In the genomic region with DNA sequence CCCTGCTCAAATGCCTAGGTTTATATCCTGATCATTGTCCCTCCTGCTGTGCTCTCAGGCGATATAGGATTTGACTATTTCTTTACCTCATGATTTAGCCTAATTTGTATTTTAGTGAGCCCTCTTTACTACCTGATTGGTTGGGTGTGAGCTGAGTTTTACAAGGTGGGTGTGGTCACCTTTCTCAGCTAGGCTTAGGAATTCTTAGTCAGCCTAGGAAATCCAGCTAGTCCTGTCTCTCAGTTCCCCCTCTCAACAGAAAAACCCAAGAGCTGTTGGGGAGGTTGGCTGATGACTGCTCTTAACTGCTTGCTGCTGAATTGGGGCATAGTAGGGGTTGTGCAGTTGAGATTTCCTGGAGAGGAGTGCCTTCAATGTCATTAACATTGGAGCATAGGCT, we compare ENCODE assay signal across 25 cellular contexts.
"Had no signal": no experiment of that assay in that cellular context is flagged by ENCODE, and none has a peak within 500 bp of the region (broad histone marks: within the 10 kb centered on the region; RNA-seq: fewer than 3 reads in every experiment).

No MANE protein-coding gene starts in this region.

- ATAC-seq: effector memory CD8-positive, alpha-beta T cell; gastrocnemius medialis; heart right ventricle; left cardiac atrium; left lung; left ventricle myocardium superior; lower lobe of right lung had no signal

- FAIRE-seq: endometrium, islet of Langerhans, keratinocyte had no signal

- H3K27ac ChIP-seq: colonic mucosa, esophagus squamous epithelium, gastrocnemius medialis, heart right ventricle, left lung, lower lobe of right lung had no signal

- H3K9me3 ChIP-seq: colonic mucosa, esophagus squamous epithelium, gastrocnemius medialis, heart right ventricle, lower lobe of right lung had no signal

- H3K36me3 ChIP-seq: colonic mucosa, esophagus squamous epithelium, gastrocnemius medialis, heart right ventricle, left lung, lower lobe of right lung had no signal

- H3K27me3 ChIP-seq: colonic mucosa, esophagus squamous epithelium, gastrocnemius medialis, heart right ventricle, left lung had no signal

- H3K9me3 Mint-ChIP-seq: memory B cell had no signal

- DNase-seq: colonic mucosa; cortex of kidney; effector CD8-positive, alpha-beta T cell; effector memory CD8-positive, alpha-beta T cell; endodermal cell; esophagus squamous epithelium; foreskin fibroblast; foreskin melanocyte; gastrocnemius medialis; glutamatergic neuron; head of caudate nucleus; heart right ventricle; hippocampal formation; left cardiac atrium; left lung; left ventricle myocardium superior; lower lobe of right lung; mesendoderm; midbrain; naive B cell had no signal

- H3K27me3 Mint-ChIP-seq: dendritic cell treated with granulocyte-macrophage colony-stimulating factor and Interleukin-4, amounts not matched to agents 40 ng/mL and 50 ng/mL, for 4 days had no signal

- H3K4me1 ChIP-seq: colonic mucosa, gastrocnemius medialis, heart right ventricle, left lung, lower lobe of right lung had no signal

- H3K4me1 Mint-ChIP-seq: memory B cell, naive B cell had no signal

- H3K27ac Mint-ChIP-seq: dendritic cell treated with granulocyte-macrophage colony-stimulating factor and Interleukin-4, amounts not matched to agents 40 ng/mL and 50 ng/mL, for 4 days; effector memory CD8-positive, alpha-beta T cell; endodermal cell; memory B cell; naive B cell had no signal

- H3K4me3 ChIP-seq: colonic mucosa, esophagus squamous epithelium, gastrocnemius medialis, heart right ventricle, left lung, lower lobe of right lung had no signal

- H3K4me3 Mint-ChIP-seq: dendritic cell treated with granulocyte-macrophage colony-stimulating factor and Interleukin-4, amounts not matched to agents 40 ng/mL and 50 ng/mL, for 4 days; effector memory CD8-positive, alpha-beta T cell; endodermal cell; memory B cell; naive B cell had no signal

- H3K36me3 Mint-ChIP-seq: memory B cell, naive B cell had no signal
